ENCODE assay signal across 27 cellular contexts in the genomic region with DNA sequence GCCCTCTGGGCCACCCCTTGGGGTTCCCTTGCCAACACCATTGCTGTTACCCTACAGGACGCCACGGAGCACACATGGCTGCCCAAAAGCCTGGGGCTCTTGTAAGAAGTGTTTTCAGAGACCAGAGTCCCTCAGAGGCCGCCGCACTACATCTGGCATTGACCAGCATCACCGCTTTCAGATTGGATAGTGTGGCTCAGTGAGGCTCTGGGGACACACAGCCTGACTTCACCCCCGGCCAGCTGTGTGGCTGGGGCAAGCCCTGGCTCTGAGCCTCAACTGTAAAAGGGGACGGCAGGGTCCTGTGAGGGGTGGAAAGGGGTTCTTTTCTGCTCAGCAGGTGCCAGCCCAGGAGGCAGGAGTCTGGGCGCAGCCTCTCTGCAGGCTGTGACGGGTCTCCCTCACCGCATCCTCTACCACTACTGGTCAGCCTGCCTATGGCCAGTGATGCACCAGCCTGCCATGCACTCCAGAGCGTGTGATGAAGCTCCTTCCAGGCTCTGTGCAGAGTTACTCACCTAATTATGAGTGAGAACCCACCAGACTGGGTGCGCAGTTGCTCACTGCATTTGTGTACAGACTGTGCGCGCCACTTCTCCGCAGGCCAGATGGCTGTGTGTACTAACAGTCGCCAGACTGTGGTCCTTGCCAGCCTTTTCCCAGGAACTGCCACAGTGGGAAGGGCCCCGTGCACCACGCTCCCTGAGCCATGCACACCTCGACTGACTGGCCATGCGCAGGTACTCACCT. TPM values are rescaled to one million over a fixed set of nuclear protein-coding genes. Genes with fewer than 3 reads are reported as not detected.
"Had no signal": no experiment of that assay in that cellular context is flagged by ENCODE, and none has a peak within 500 bp of the region (broad histone marks: within the 10 kb centered on the region; RNA-seq: fewer than 3 reads in every experiment).

No MANE protein-coding gene starts in this region.

- DNase-seq: activated CD4-positive, alpha-beta T cell treated with anti-CD3 and anti-CD28 coated beads, Interleukin-2, amount 10 ng/mL, durations not matched to agents 7 days and 5 days; activated CD4-positive, CD25-positive, alpha-beta regulatory T cell treated with anti-CD3 and anti-CD28 coated beads, Interleukin-2, amount 50 U/mL, for 72 hours; activated CD8-positive, alpha-beta T cell treated with anti-CD3 and anti-CD28 coated beads, Interleukin-2, amount 10 ng/mL, durations not matched to agents 7 days and 5 days; activated gamma-delta T cell; activated naive CD4-positive, alpha-beta T cell treated with anti-CD3 and anti-CD28 coated beads, Interleukin-2, amount 50 U/mL, for 16 hours; colonic mucosa; left ventricle myocardium inferior; mammary epithelial cell; naive thymus-derived CD8-positive, alpha-beta T cell; retina; stimulated activated CD4-positive, alpha-beta T cell treated with anti-CD3 and anti-CD28 coated beads, Interleukin-4, amount 100 ng/mL, for 4 hours; T-helper 2 cell; thyroid gland; upper lobe of right lung; WERI-Rb-1 had no signal

- H3K9me3 ChIP-seq: colonic mucosa, esophagus muscularis mucosa, left ventricle myocardium inferior, thyroid gland, upper lobe of right lung had no signal

- H3K4me1 ChIP-seq: colonic mucosa, neural progenitor cell, thyroid gland had no signal

- H3K27me3 Mint-ChIP-seq: activated CD4-positive, alpha-beta T cell treated with anti-CD3 and anti-CD28 coated beads, Interleukin-2, amount 10 ng/mL, durations not matched to agents 7 days and 5 days had no signal

- H3K27me3 ChIP-seq: colonic mucosa, neural progenitor cell, thyroid gland, upper lobe of right lung had no signal

- FAIRE-seq: frontal cortex, TTC549 had no signal

- H3K9me3 Mint-ChIP-seq: activated CD4-positive, alpha-beta T cell treated with anti-CD3 and anti-CD28 coated beads, Interleukin-2, amount 10 ng/mL, durations not matched to agents 7 days and 5 days; activated T-helper 1 cell treated with anti-CD3 and anti-CD28 coated beads, Interleukin-12 subunit alpha, Interleukin-12 subunit beta, Interleukin-2, Interleukin-4 antibody, amounts not matched to agents 30 ng/mL and 10 ng/mL and 1 ng/mL, durations not matched to agents 14 hours and 24 hours and 36 hours; mesothelial cell of epicardium; naive thymus-derived CD8-positive, alpha-beta T cell; neural progenitor cell; stimulated activated naive CD8-positive, alpha-beta T cell treated with anti-CD3 and anti-CD28 coated beads, Interleukin-15, Interleukin-2, amounts not matched to agents 100 ng/mL and 50 ng/mL, for 24 hours had no signal

- ATAC-seq: activated CD8-positive, alpha-beta T cell treated with anti-CD3 and anti-CD28 coated beads, Interleukin-2, amount 10 ng/mL, durations not matched to agents 7 days and 5 days; naive thymus-derived CD8-positive, alpha-beta T cell; upper lobe of right lung had no signal

- H3K4me3 ChIP-seq: colonic mucosa, esophagus muscularis mucosa, left ventricle myocardium inferior, neural progenitor cell, thyroid gland, upper lobe of right lung had no signal

- H3K4me1 Mint-ChIP-seq: naive thymus-derived CD8-positive, alpha-beta T cell had no signal

- H3K27ac Mint-ChIP-seq: activated CD4-positive, alpha-beta T cell treated with anti-CD3 and anti-CD28 coated beads, Interleukin-2, amount 10 ng/mL, durations not matched to agents 7 days and 5 days; activated CD8-positive, alpha-beta T cell treated with anti-CD3 and anti-CD28 coated beads, Interleukin-2, amount 10 ng/mL, durations not matched to agents 7 days and 5 days; activated T-helper 1 cell treated with anti-CD3 and anti-CD28 coated beads, Interleukin-12 subunit alpha, Interleukin-12 subunit beta, Interleukin-2, Interleukin-4 antibody, amounts not matched to agents 30 ng/mL and 10 ng/mL and 1 ng/mL, durations not matched to agents 14 hours and 24 hours and 36 hours; brain; mesothelial cell of epicardium; naive thymus-derived CD8-positive, alpha-beta T cell; neural progenitor cell; progenitor cell of endocrine pancreas; stimulated activated naive CD8-positive, alpha-beta T cell treated with anti-CD3 and anti-CD28 coated beads, Interleukin-15, Interleukin-2, amounts not matched to agents 100 ng/mL and 50 ng/mL, for 24 hours had no signal

- H3K4me3 Mint-ChIP-seq: activated CD4-positive, alpha-beta T cell treated with anti-CD3 and anti-CD28 coated beads, Interleukin-2, amount 10 ng/mL, durations not matched to agents 7 days and 5 days; activated CD8-positive, alpha-beta T cell treated with anti-CD3 and anti-CD28 coated beads, Interleukin-2, amount 10 ng/mL, durations not matched to agents 7 days and 5 days; activated T-helper 1 cell treated with anti-CD3 and anti-CD28 coated beads, Interleukin-12 subunit alpha, Interleukin-12 subunit beta, Interleukin-2, Interleukin-4 antibody, amounts not matched to agents 30 ng/mL and 10 ng/mL and 1 ng/mL, durations not matched to agents 14 hours and 24 hours and 36 hours; brain; mesothelial cell of epicardium; naive thymus-derived CD8-positive, alpha-beta T cell; neural progenitor cell; stimulated activated naive CD8-positive, alpha-beta T cell treated with anti-CD3 and anti-CD28 coated beads, Interleukin-15, Interleukin-2, amounts not matched to agents 100 ng/mL and 50 ng/mL, for 24 hours had no signal

- H3K36me3 Mint-ChIP-seq: brain; mesothelial cell of epicardium; naive thymus-derived CD8-positive, alpha-beta T cell; neural progenitor cell had no signal

- H3K27ac ChIP-seq: colonic mucosa, esophagus muscularis mucosa, left ventricle myocardium inferior, neural progenitor cell, thyroid gland, upper lobe of right lung, WERI-Rb-1 had no signal

RNA-seq across cellular contexts. Expression of a gene that starts 10.7 kb away (rescaled TPM):
- total RNA-seq: cardiac septum, colonic mucosa, left ventricle myocardium inferior, mammary epithelial cell, osteoblast had no signal
- polyA plus RNA-seq: aorta, mammary epithelial cell had no signal
